ENCODE assay signal across 19 cellular contexts in genomic region chr2:204135752-204136151, GRCh38.
DNase-seq lines count a peak whose midpoint lies in the region; ATAC-seq and TF ChIP-seq lines count a peak whose summit lies in the region.
"Had no signal": no experiment of that assay in that cellular context is flagged by ENCODE, and none has a peak within 500 bp of the region (broad histone marks: within the 10 kb centered on the region; RNA-seq: fewer than 3 reads in every experiment).

No MANE protein-coding gene starts in this region.

- H3K27me3 ChIP-seq in hepatocyte, result no peaks in the 10 kb centered on the region
- H3K27me3 ChIP-seq: Peyer's patch had no signal

- H3K36me3 ChIP-seq in hepatocyte (replicated peaks; ENCODE audit: insufficient read depth, low read depth), result no peaks in the 10 kb centered on the region
- H3K36me3 ChIP-seq: Peyer's patch had no signal

- H3K4me3 ChIP-seq in hepatocyte, result no peak overlapping the region
- H3K4me3 ChIP-seq: GM23338, Peyer's patch had no signal

- H3K27ac Mint-ChIP-seq in stimulated activated effector memory CD8-positive, alpha-beta T cell treated with anti-CD3 and anti-CD28 coated beads, Interleukin-12 subunit alpha, Interleukin-12 subunit beta, amount 100 ng/mL, for 72 hours, result no peak overlapping the region
- H3K27ac Mint-ChIP-seq: CD4-positive, alpha-beta T cell; GM23338; IgD-negative memory B cell had no signal

- peaks cover 2% of the 10 kb centered on the region for H3K27me3 Mint-ChIP-seq in activated T-cell treated with anti-CD3 and anti-CD28 coated beads, Interleukin-2, amount 50 U/mL, for 4 hours (ENCODE audit: low read depth)
- H3K27me3 Mint-ChIP-seq: CD4-positive, alpha-beta T cell had no signal

- no peak overlapping the region for H2AFZ ChIP-seq in hepatocyte
- H2AFZ ChIP-seq: GM23338 had no signal

- no peaks in the 10 kb centered on the region for H3K9me3 ChIP-seq in hepatocyte (ENCODE audit: low read depth)
- H3K9me3 ChIP-seq: Peyer's patch had no signal

- no peaks in the 10 kb centered on the region for H3K4me1 Mint-ChIP-seq in activated T-cell treated with anti-CD3 and anti-CD28 coated beads, Interleukin-2, amount 50 U/mL, for 4 hours (ENCODE audit: low read depth)
- H3K4me1 Mint-ChIP-seq in stimulated activated effector memory CD8-positive, alpha-beta T cell treated with anti-CD3 and anti-CD28 coated beads, Interleukin-12 subunit alpha, Interleukin-12 subunit beta, amount 100 ng/mL, for 72 hours, result peaks cover 10% of the 10 kb centered on the region
- H3K4me1 Mint-ChIP-seq: IgD-negative memory B cell had no signal

- 90% methylated on average over 2 of the region's 2 CpGs for WGBS in hepatocyte (ENCODE audit: low lambda C conversion rate, missing lambda C conversion rate)

- H3K27ac ChIP-seq in hepatocyte, result no peak overlapping the region
- H3K27ac ChIP-seq: Peyer's patch had no signal

- H3K9me3 Mint-ChIP-seq in activated T-cell treated with anti-CD3 and anti-CD28 coated beads, Interleukin-2, amount 50 U/mL, for 4 hours, result no peaks in the 10 kb centered on the region
- no peaks in the 10 kb centered on the region for H3K9me3 Mint-ChIP-seq in stimulated activated effector memory CD8-positive, alpha-beta T cell treated with anti-CD3 and anti-CD28 coated beads, Interleukin-12 subunit alpha, Interleukin-12 subunit beta, amount 100 ng/mL, for 72 hours
- H3K9me3 Mint-ChIP-seq: CD4-positive, alpha-beta T cell; GM23338 had no signal

- peaks cover 3% of the 10 kb centered on the region for H3K4me1 ChIP-seq in hepatocyte (ENCODE audit: insufficient read depth)
- H3K4me1 ChIP-seq: Peyer's patch had no signal

- no peaks in the 10 kb centered on the region for H3K9me2 ChIP-seq in hepatocyte (replicated peaks; ENCODE audit: insufficient read depth)

- no peak for DNase-seq in activated T-cell treated with anti-CD3 and anti-CD28 coated beads, Interleukin-2, amount 50 U/mL, for 4 hours
- DNase-seq in activated T-cell treated with anti-CD3 and anti-CD28 coated beads for 4 hours (no peak), hepatocyte (ENCODE audit: low spot score) (no peak), epidermal melanocyte (ENCODE audit: insufficient read length, low spot score) (no peak)
- peak in 1 of 2 donors; percentile 53 for DNase-seq in stimulated activated effector memory CD8-positive, alpha-beta T cell treated with anti-CD3 and anti-CD28 coated beads, Interleukin-12 subunit alpha, Interleukin-12 subunit beta, amount 100 ng/mL, for 72 hours (ENCODE audit: low spot score in 2 of 2)
- DNase-seq: CD4-positive, alpha-beta T cell; COR-L47; DMS79; HCEC 1CT; NCI-H1105 treated with DMSO at 0.1 percent for 48 hours; NCI-H2029 treated with DMSO at 0.1 percent for 48 hours; NCI-H226; NCI-H524; NCI-H774; Peyer's patch had no signal

- H3K4me3 Mint-ChIP-seq in activated T-cell treated with anti-CD3 and anti-CD28 coated beads, Interleukin-2, amount 50 U/mL, for 4 hours, result no peak overlapping the region
- no peak overlapping the region for H3K4me3 Mint-ChIP-seq in stimulated activated effector memory CD8-positive, alpha-beta T cell treated with anti-CD3 and anti-CD28 coated beads, Interleukin-12 subunit alpha, Interleukin-12 subunit beta, amount 100 ng/mL, for 72 hours
- H3K4me3 Mint-ChIP-seq: CD4-positive, alpha-beta T cell; GM23338; IgD-negative memory B cell had no signal

- H3K4me2 ChIP-seq in hepatocyte, result no peak overlapping the region
- H3K4me2 ChIP-seq: GM23338 had no signal

- H4K20me1 ChIP-seq in hepatocyte (ENCODE audit: insufficient read depth, poor library complexity, severe bottlenecking), result no peaks in the 10 kb centered on the region

- peak; percentile 61 to 70 for ATAC-seq in activated T-cell treated with anti-CD3 and anti-CD28 coated beads, Interleukin-2, amount 50 U/mL, for 4 hours
- ATAC-seq in GM18520 (IDR thresholded peaks at IDR 0.05; ENCODE audit: unreplicated experiment) (peak; percentile 67), HG02981 (IDR thresholded peaks at IDR 0.05; ENCODE audit: unreplicated experiment) (peak; percentile 59)
- peak; percentile 97 for ATAC-seq in stimulated activated effector memory CD8-positive, alpha-beta T cell treated with anti-CD3 and anti-CD28 coated beads, Interleukin-12 subunit alpha, Interleukin-12 subunit beta, amount 100 ng/mL, for 72 hours
- ATAC-seq: GM23338 had no signal

- no peaks in the 10 kb centered on the region for H3K36me3 Mint-ChIP-seq in activated T-cell treated with anti-CD3 and anti-CD28 coated beads, Interleukin-2, amount 50 U/mL, for 4 hours (ENCODE audit: insufficient read depth)
- no peaks in the 10 kb centered on the region for H3K36me3 Mint-ChIP-seq in stimulated activated effector memory CD8-positive, alpha-beta T cell treated with anti-CD3 and anti-CD28 coated beads, Interleukin-12 subunit alpha, Interleukin-12 subunit beta, amount 100 ng/mL, for 72 hours
- H3K36me3 Mint-ChIP-seq: IgD-negative memory B cell had no signal

- H3K79me2 ChIP-seq in hepatocyte, result no peaks in the 10 kb centered on the region

- no peak for TF ChIP-seq CTCF in hepatocyte (IDR thresholded peaks at IDR 0.05; ENCODE audit: poor library complexity)
